ENCODE assay signal across 8 cellular contexts in the genomic region with DNA sequence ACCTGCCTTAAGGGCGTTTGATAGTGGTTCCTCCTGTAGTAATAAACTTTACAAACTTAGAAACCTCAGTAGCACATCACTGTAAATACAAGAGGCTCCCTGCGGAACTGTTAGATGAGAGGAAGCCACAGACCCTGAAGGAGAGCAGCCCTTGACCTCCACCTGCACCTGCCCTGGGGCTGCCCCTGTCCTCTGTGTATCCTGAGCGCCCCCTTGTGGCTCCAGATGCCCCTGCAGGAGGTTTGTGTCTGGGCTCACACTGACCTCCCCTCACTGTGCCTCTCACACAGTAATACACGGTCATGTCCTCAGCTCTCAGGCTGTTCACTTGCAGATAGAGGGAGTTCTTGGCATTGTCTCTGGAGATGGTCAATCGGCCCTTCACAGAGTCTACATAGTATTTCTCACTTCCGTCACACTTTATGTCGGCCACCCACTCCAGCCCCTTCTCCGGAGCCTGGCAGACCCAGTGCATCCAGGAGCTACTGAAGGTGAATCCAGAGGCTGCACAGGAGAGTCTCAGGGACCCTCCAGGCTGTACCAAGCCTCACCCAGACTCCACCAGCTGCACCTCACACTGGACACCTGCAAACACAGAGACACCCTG.
DNase-seq lines count a peak whose midpoint lies in the region; ATAC-seq and TF ChIP-seq lines count a peak whose summit lies in the region.

No MANE protein-coding gene starts in this region.

- H3K9me3 Mint-ChIP-seq in activated T-helper 2 cell treated with anti-CD3 and anti-CD28 coated beads, Interferon-gamma antibody, Interleukin-2, Interleukin-4, amounts not matched to agents 10 μg/mL and 5 μg/mL and 100 μg/mL, durations not matched to agents 14 hours and 24 hours and 36 hours = no peaks in the 10 kb centered on the region

- ATAC-seq in GM21737 (IDR thresholded peaks at IDR 0.05; ENCODE audit: unreplicated experiment) = peak; percentile 67
- no peak for ATAC-seq in PC-3

- no peak overlapping the region for H3K4me2 ChIP-seq in PC-3 (ENCODE audit: low read length)

- H3K9ac ChIP-seq in PC-3 (ENCODE audit: low read length) = no peak overlapping the region

- H3K27ac ChIP-seq in PC-3 (ENCODE audit: low read length) = no peak overlapping the region

- no peaks in the 10 kb centered on the region for H3K9me2 ChIP-seq in PC-3 (replicated peaks; ENCODE audit: low read length)

- H3K4me3 ChIP-seq in BJ (ENCODE audit: low read depth, low read length) (no peak overlapping the region), PC-3 (ENCODE audit: low read length) (no peak overlapping the region)

- no peaks in the 10 kb centered on the region for H3K36me3 ChIP-seq in BJ (ENCODE audit: control insufficient read depth, insufficient read depth, low read length)
- no peaks in the 10 kb centered on the region; the same call in 1 of the 2 replicates for H3K36me3 ChIP-seq in PC-3 (ENCODE audit: low read depth, low read length)

- DNase-seq in BJ (ENCODE audit: low read depth) (no peak), PC-3 (no peak), DMS153 (lab: John Stamatoyannopoulos, UW) (no peak), OCI-M2 (lab: John Stamatoyannopoulos, UW; ENCODE audit: unreplicated experiment) (no peak), HPDE6-E6E7 (ENCODE audit: extremely low spot score) (no peak)
- peak; percentile 42 for DNase-seq in activated T-helper 2 cell treated with anti-CD3 and anti-CD28 coated beads, Interferon-gamma antibody, Interleukin-2, Interleukin-4, amounts not matched to agents 10 μg/mL and 5 μg/mL and 100 μg/mL, durations not matched to agents 14 hours and 24 hours and 36 hours (ENCODE audit: low spot score)
- peak; percentile 59 for DNase-seq in stimulated activated CD4-positive, alpha-beta T cell treated with anti-CD3 and anti-CD28 coated beads, Interleukin-12 subunit alpha, Interleukin-12 subunit beta, amount 100 ng/mL, for 4 hours

- no peaks in the 10 kb centered on the region for H3K4me1 ChIP-seq in PC-3 (ENCODE audit: insufficient read depth, low read length)

- H3K4me1 Mint-ChIP-seq in activated T-helper 2 cell treated with anti-CD3 and anti-CD28 coated beads, Interferon-gamma antibody, Interleukin-2, Interleukin-4, amounts not matched to agents 10 μg/mL and 5 μg/mL and 100 μg/mL, durations not matched to agents 14 hours and 24 hours and 36 hours (ENCODE audit: low read depth) = peaks cover 2% of the 10 kb centered on the region

- no peaks in the 10 kb centered on the region for H3K79me2 ChIP-seq in PC-3 (ENCODE audit: low read length)

- H4K20me1 ChIP-seq in PC-3 (ENCODE audit: low read length) = no peaks in the 10 kb centered on the region

- TF ChIP-seq CTCF in BJ (IDR thresholded peaks at IDR 0.05; ENCODE audit: insufficient read depth, low read depth, low read length) (peak; percentile 7; the same call in 1 of the 2 replicates), PC-3 (conservative IDR thresholded peaks at IDR 0.05; ENCODE audit: low read depth, low read length) (0 out of 2 replicates have a peak, but pooled peaks have one; percentile 23)

- BruUV-seq in PC-3 (replicated peaks; lab: Mats Ljungman, UMichigan) = no TSS peak

- no peaks in the 10 kb centered on the region for H3F3A ChIP-seq in PC-3 (ENCODE audit: low read length, unreplicated experiment)

- no peak overlapping the region for H2AFZ ChIP-seq in PC-3 (ENCODE audit: low read length)

- 0 out of 2 replicates have a peak, but pooled peaks cover 23% of the 10 kb centered on the region for H3K9me3 ChIP-seq in PC-3 (ENCODE audit: low read length)

- POLR2A ChIA-PET in BJ (lab: Charles Lee) = no interaction called here
- POLR2A ChIA-PET in PC-3 (lab: Charles Lee; ENCODE audit: unreplicated experiment) = no interaction called here

- no peaks in the 10 kb centered on the region for H3K27me3 ChIP-seq in BJ (ENCODE audit: control insufficient read depth, insufficient read depth, low read length)
- H3K27me3 ChIP-seq in PC-3 (ENCODE audit: low read length) = no peaks in the 10 kb centered on the region

- no peak overlapping the region for H3K27ac Mint-ChIP-seq in activated T-helper 2 cell treated with anti-CD3 and anti-CD28 coated beads, Interferon-gamma antibody, Interleukin-2, Interleukin-4, amounts not matched to agents 10 μg/mL and 5 μg/mL and 100 μg/mL, durations not matched to agents 14 hours and 24 hours and 36 hours

- H3K27me3 Mint-ChIP-seq in activated T-helper 2 cell treated with anti-CD3 and anti-CD28 coated beads, Interferon-gamma antibody, Interleukin-2, Interleukin-4, amounts not matched to agents 10 μg/mL and 5 μg/mL and 100 μg/mL, durations not matched to agents 14 hours and 24 hours and 36 hours (ENCODE audit: low read depth) = peaks cover 21% of the 10 kb centered on the region

- H3K4me3 Mint-ChIP-seq in activated T-helper 2 cell treated with anti-CD3 and anti-CD28 coated beads, Interferon-gamma antibody, Interleukin-2, Interleukin-4, amounts not matched to agents 10 μg/mL and 5 μg/mL and 100 μg/mL, durations not matched to agents 14 hours and 24 hours and 36 hours (ENCODE audit: low read depth) = no peak overlapping the region

- H3K36me3 Mint-ChIP-seq in activated T-helper 2 cell treated with anti-CD3 and anti-CD28 coated beads, Interferon-gamma antibody, Interleukin-2, Interleukin-4, amounts not matched to agents 10 μg/mL and 5 μg/mL and 100 μg/mL, durations not matched to agents 14 hours and 24 hours and 36 hours (ENCODE audit: low read depth) = no peaks in the 10 kb centered on the region

- intact Hi-C loops in PC-3 (cut with micrococcal nuclease) = no loop called here
- intact Hi-C loops in activated T-helper 2 cell treated with anti-CD3 and anti-CD28 coated beads, Interferon-gamma antibody, Interleukin-2, Interleukin-4, amounts not matched to agents 10 μg/mL and 5 μg/mL and 100 μg/mL, durations not matched to agents 14 hours and 24 hours and 36 hours (cut with micrococcal nuclease) = no loop called here

- CTCF ChIA-PET in BJ (lab: Yijun Ruan, JAX) = no interaction called here
- CTCF ChIA-PET in PC-3 (lab: Charles Lee) = no interaction called here

Comparison
In these comparisons a context has a peak if more than half of its experiments do, and no peak if none do; other contexts are left out.
1. DNase-seq: peak in activated T-helper 2 cell treated with anti-CD3 and anti-CD28 coated beads, Interferon-gamma antibody, Interleukin-2, Interleukin-4, amounts not matched to agents 10 μg/mL and 5 μg/mL and 100 μg/mL, durations not matched to agents 14 hours and 24 hours and 36 hours (single experiment) and stimulated activated CD4-positive, alpha-beta T cell treated with anti-CD3 and anti-CD28 coated beads, Interleukin-12 subunit alpha, Interleukin-12 subunit beta, amount 100 ng/mL, for 4 hours (single experiment); none in BJ (single experiment), PC-3 (single experiment), DMS153 (single experiment), OCI-M2 (single experiment) and HPDE6-E6E7 (single experiment).